ENCODE assay signal across 7 cellular contexts in genomic region chr5:181189962-181190710, GRCh38. TPM values are rescaled to one million over a fixed set of nuclear protein-coding genes. Genes with fewer than 3 reads are reported as not detected.
DNase-seq lines count a peak whose midpoint lies in the region; ATAC-seq and TF ChIP-seq lines count a peak whose summit lies in the region.

No MANE protein-coding gene starts in this region.

- TF ChIP-seq RAD21 in Ishikawa (IDR thresholded peaks at IDR 0.05; ENCODE audit: low read depth), result no peak

- H3K4me1 Mint-ChIP-seq in activated T-helper 17 cell treated with anti-CD3 and anti-CD28 coated beads, Interleukin-2, amount 50 U/mL, for 72 hours, result peaks cover 25% of the 10 kb centered on the region

- H3K27ac Mint-ChIP-seq in activated T-helper 17 cell treated with anti-CD3 and anti-CD28 coated beads, Interleukin-2, amount 50 U/mL, for 72 hours, result peak overlapping the region; percentile 100

- H3K9ac ChIP-seq in iPS-15b (ENCODE audit: low read depth, low read length), result no peak overlapping the region

- H3K27me3 Mint-ChIP-seq in activated T-helper 17 cell treated with anti-CD3 and anti-CD28 coated beads, Interleukin-2, amount 50 U/mL, for 72 hours, result no peaks in the 10 kb centered on the region

- no peak for TF ChIP-seq EP300 in Ishikawa (IDR thresholded peaks at IDR 0.05; ENCODE audit: borderline replicate concordance)

- peak; percentile 40 for DNase-seq in stimulated activated CD8-positive, alpha-beta memory T cell treated with anti-CD3 and anti-CD28 coated beads, Interleukin-12 subunit alpha, Interleukin-12 subunit beta, amount 100 ng/mL, for 4 hours (ENCODE audit: low read depth)
- DNase-seq in NCI-H524 treated with DMSO at 0.1 percent for 48 hours (lab: John Stamatoyannopoulos, UW) (no peak), NCI-H345 treated with DMSO at 0.1 percent for 48 hours (lab: John Stamatoyannopoulos, UW; ENCODE audit: unreplicated experiment) (no peak)

- H3K36me3 Mint-ChIP-seq in activated T-helper 17 cell treated with anti-CD3 and anti-CD28 coated beads, Interleukin-2, amount 50 U/mL, for 72 hours (ENCODE audit: low read depth), result peaks cover 59% of the 10 kb centered on the region

- H3K4me3 ChIP-seq in iPS-15b (ENCODE audit: low read depth, low read length), result peak overlapping the region; percentile 95

- H3K36me3 ChIP-seq in iPS-15b (ENCODE audit: control insufficient read depth, insufficient read depth, low read length), result no peaks in the 10 kb centered on the region

- no peaks in the 10 kb centered on the region for H3K9me3 ChIP-seq in iPS-15b (ENCODE audit: control insufficient read depth, insufficient read depth, low read length)

- peak; percentile 7 for ATAC-seq in activated T-helper 17 cell treated with anti-CD3 and anti-CD28 coated beads, Interleukin-2, amount 50 U/mL, for 72 hours (replicated peaks)
- ATAC-seq in GM21390 (IDR thresholded peaks at IDR 0.05; ENCODE audit: unreplicated experiment), result no peak

- peaks cover 33% of the 10 kb centered on the region for H3K27me3 ChIP-seq in iPS-15b (ENCODE audit: control insufficient read depth, insufficient read depth, low read length)

- no peaks in the 10 kb centered on the region for H3K4me1 ChIP-seq in iPS-15b (ENCODE audit: control insufficient read depth, insufficient read depth, low read length)

- H3K9me3 Mint-ChIP-seq in activated T-helper 17 cell treated with anti-CD3 and anti-CD28 coated beads, Interleukin-2, amount 50 U/mL, for 72 hours, result peaks cover 5% of the 10 kb centered on the region

- peak overlapping the region; percentile 97 for H3K4me3 Mint-ChIP-seq in activated T-helper 17 cell treated with anti-CD3 and anti-CD28 coated beads, Interleukin-2, amount 50 U/mL, for 72 hours

TF ChIP-seq in Ishikawa, 13 proteins besides CTCF, POLR2A, EP300 and RAD21:
- TF ChIP-seq MAX (IDR thresholded peaks at IDR 0.05) (0 out of 2 replicates have a peak, but pooled peaks have one; percentile 19), YY1 (IDR thresholded peaks at IDR 0.05; ENCODE audit: low read depth) (no peak), TCF12 (IDR thresholded peaks at IDR 0.05; ENCODE audit: low read depth) (no peak), TAF1 (IDR thresholded peaks at IDR 0.05; ENCODE audit: low read depth) (no peak)

RNA-seq across cellular contexts. Expression of gene TRIM7, which starts 14.9 kb away (rescaled TPM):
- 1 to 10 TPM; 2.7 to 5.9 TPM for total RNA-seq in activated T-helper 17 cell treated with anti-CD3 and anti-CD28 coated beads, Interleukin-2, amount 50 U/mL, for 72 hours

RNA-seq across cellular contexts. Expression of gene TRIM41, which starts 32.9 kb away (rescaled TPM):
- total RNA-seq in activated T-helper 17 cell treated with anti-CD3 and anti-CD28 coated beads, Interleukin-2, amount 50 U/mL, for 72 hours, result 10 to 100 TPM; 27.1 to 30.8 TPM

RNA-seq across cellular contexts. Expression of gene OR2V2, which starts 42.8 kb away (rescaled TPM):
- total RNA-seq in activated T-helper 17 cell treated with anti-CD3 and anti-CD28 coated beads, Interleukin-2, amount 50 U/mL, for 72 hours, result not detected

RNA-seq across cellular contexts. Expression of gene RACK1, which starts 53.6 kb away (rescaled TPM):
- 1,000 to 10,000 TPM; 2,150 to 2,706 TPM for total RNA-seq in activated T-helper 17 cell treated with anti-CD3 and anti-CD28 coated beads, Interleukin-2, amount 50 U/mL, for 72 hours

RNA-seq across cellular contexts. Expression of gene OR2V1, which starts 59.2 kb away (rescaled TPM):
- not detected for total RNA-seq in activated T-helper 17 cell treated with anti-CD3 and anti-CD28 coated beads, Interleukin-2, amount 50 U/mL, for 72 hours
